ENCODE assay signal across 1 cellular context in genomic region chr15:74320358-74321247, GRCh38.
TF ChIP-seq lines count a peak whose summit lies in the region.

No MANE protein-coding gene starts in this region.

TF ChIP-seq in HCT116, 20 proteins besides CTCF, POLR2A, EP300 and RAD21 (continued from another document):
- TF ChIP-seq, protein P1, sequence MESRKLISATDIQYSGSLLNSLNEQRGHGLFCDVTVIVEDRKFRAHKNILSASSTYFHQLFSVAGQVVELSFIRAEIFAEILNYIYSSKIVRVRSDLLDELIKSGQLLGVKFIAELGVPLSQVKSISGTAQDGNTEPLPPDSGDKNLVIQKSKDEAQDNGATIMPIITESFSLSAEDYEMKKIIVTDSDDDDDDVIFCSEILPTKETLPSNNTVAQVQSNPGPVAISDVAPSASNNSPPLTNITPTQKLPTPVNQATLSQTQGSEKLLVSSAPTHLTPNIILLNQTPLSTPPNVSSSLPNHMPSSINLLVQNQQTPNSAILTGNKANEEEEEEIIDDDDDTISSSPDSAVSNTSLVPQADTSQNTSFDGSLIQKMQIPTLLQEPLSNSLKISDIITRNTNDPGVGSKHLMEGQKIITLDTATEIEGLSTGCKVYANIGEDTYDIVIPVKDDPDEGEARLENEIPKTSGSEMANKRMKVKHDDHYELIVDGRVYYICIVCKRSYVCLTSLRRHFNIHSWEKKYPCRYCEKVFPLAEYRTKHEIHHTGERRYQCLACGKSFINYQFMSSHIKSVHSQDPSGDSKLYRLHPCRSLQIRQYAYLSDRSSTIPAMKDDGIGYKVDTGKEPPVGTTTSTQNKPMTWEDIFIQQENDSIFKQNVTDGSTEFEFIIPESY (IDR thresholded peaks at IDR 0.05; ENCODE audit: extremely low read depth, insufficient replicate concordance, low read length) = no peak
- TF ChIP-seq TCF7L2 (IDR thresholded peaks at IDR 0.05; ENCODE audit: borderline replicate concordance, extremely low read depth, insufficient read depth, insufficient read length) (no peak), SRF (IDR thresholded peaks at IDR 0.05; ENCODE audit: low read depth) (no peak), EGR1 (IDR thresholded peaks at IDR 0.05; ENCODE audit: low read depth) (no peak), ELF1 (IDR thresholded peaks at IDR 0.05; ENCODE audit: borderline replicate concordance, low read depth) (no peak)
